ENCODE assay signal across 8 cellular contexts in the genomic region with DNA sequence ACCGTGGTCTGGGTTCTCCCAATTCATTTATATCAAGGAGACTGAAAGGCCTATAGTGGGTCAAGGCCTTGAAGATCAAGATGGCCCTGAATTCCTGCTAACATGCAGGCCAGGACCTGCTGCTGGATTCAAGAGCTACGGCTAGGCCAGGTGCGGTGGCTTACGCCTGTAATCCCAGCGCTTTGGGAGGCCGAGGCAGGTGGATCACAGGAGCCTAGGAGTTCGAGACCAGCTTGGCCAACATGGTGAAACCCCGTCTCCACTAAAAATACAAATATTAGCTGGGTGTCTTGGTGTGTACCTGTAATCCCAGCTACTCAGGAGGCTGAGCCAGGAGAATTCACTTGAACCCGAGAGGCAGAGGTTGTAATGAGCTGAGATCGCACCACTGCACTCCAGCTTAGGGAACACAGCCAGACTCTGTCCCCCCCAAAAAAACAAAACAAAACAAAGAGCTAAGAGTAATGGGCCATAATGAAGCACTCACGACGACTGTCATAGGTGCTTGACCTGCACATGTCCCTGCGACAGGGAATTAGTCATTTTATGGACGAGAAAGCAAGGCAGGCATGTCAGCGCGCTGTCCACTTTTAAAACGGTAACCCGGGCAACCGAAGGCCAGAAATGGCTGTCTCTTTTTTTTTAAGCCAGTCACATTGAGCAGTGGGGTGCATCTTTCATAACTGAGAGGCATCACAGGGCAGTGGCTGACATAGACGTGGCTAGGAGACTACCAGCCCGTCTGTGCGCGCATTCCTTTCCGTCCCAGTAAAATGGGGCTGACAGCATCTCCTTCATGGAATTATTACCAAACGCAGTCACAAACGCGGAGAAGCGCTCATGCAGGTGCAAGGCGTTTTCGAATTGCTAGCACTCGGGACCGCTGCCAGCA. TPM values are rescaled to one million over a fixed set of nuclear protein-coding genes. Genes with fewer than 3 reads are reported as not detected.
DNase-seq lines count a peak whose midpoint lies in the region; ATAC-seq, FAIRE-seq and TF ChIP-seq lines count a peak whose summit lies in the region.

No MANE protein-coding gene starts in this region.

- ATAC-seq in right lobe of liver (peak in 1 of 4 donors; percentile 0), upper lobe of left lung (ENCODE audit: low FRiP score in 2 of 2) (peak in 1 of 2 donors; percentile 0), HG03460 (IDR thresholded peaks at IDR 0.05; ENCODE audit: unreplicated experiment) (no peak)

- no peaks in the 10 kb centered on the region for H3K27me3 ChIP-seq in CD4-positive, alpha-beta memory T cell (ENCODE audit: insufficient read depth, low read length)
- H3K27me3 ChIP-seq in HUES6 (ENCODE audit: control insufficient read depth, insufficient read depth, low read length) (peaks cover 31% of the 10 kb centered on the region), astrocyte (ENCODE audit: insufficient read depth, low read length) (no peaks in the 10 kb centered on the region), right lobe of liver (no peaks in the 10 kb centered on the region), upper lobe of left lung (no peaks in the 10 kb centered on the region)

- CTCF ChIA-PET in CD4-positive, alpha-beta memory T cell (lab: Charles Lee; ENCODE audit: partially characterized antibody), result interaction anchor here (1.0 kb wide), 1 partner anchor 37 kb away, joined by 4 read pairs; no protein-coding TSS in a partner anchor

- H3K4me2 ChIP-seq in astrocyte (ENCODE audit: low read length), result peak overlapping the region; percentile 89

- peaks cover 26 to 56% (median 39%) of the 10 kb centered on the region in 4 donors for H3K4me1 Mint-ChIP-seq in CD4-positive, alpha-beta memory T cell
- H3K4me1 Mint-ChIP-seq in astrocyte (ENCODE audit: low read depth, unreplicated experiment), result peaks cover 24% of the 10 kb centered on the region

- TF ChIP-seq POLR2A in right lobe of liver (IDR thresholded peaks at IDR 0.05), result no peak
- TF ChIP-seq POLR2A in upper lobe of left lung (IDR thresholded peaks at IDR 0.05), result no peak

- peak in 1 of 5 donors; percentile 12 for DNase-seq in CD4-positive, alpha-beta memory T cell
- DNase-seq in astrocyte (ENCODE audit: low read depth), result no peak
- no peak for DNase-seq in right lobe of liver
- DNase-seq in upper lobe of left lung, result peak in 1 of 2 donors; percentile 35
- no peak for DNase-seq in medulla oblongata (ENCODE audit: extremely low spot score)
- DNase-seq in activated CD4-positive, alpha-beta T cell treated with anti-CD3 and anti-CD28 coated beads for 4 hours, result no peak

- peaks cover 38% of the 10 kb centered on the region for H3K79me2 ChIP-seq in astrocyte (ENCODE audit: insufficient read depth, low read length)

- peaks cover 32 to 55% of the 10 kb centered on the region in 2 donors for H3K36me3 Mint-ChIP-seq in CD4-positive, alpha-beta memory T cell
- peaks cover 20% of the 10 kb centered on the region for H3K36me3 Mint-ChIP-seq in astrocyte (ENCODE audit: low read depth, unreplicated experiment)

- H3K9ac ChIP-seq in HUES6 (ENCODE audit: low read length) (peak overlapping the region; percentile 57), astrocyte (ENCODE audit: low read length) (peak overlapping the region; percentile 63)

- no peaks in the 10 kb centered on the region for H3K9me3 ChIP-seq in CD4-positive, alpha-beta memory T cell (ENCODE audit: control insufficient read depth in 1 of 2, low read length in 2 of 2)
- no peaks in the 10 kb centered on the region for H3K9me3 ChIP-seq in HUES6 (ENCODE audit: control insufficient read depth, insufficient read depth, low read depth, low read length)
- no peaks in the 10 kb centered on the region for H3K9me3 ChIP-seq in astrocyte (ENCODE audit: insufficient read depth, low read depth, low read length)
- no peaks in the 10 kb centered on the region for H3K9me3 ChIP-seq in right lobe of liver
- no peaks in the 10 kb centered on the region for H3K9me3 ChIP-seq in upper lobe of left lung

- TF ChIP-seq CTCF in astrocyte (IDR thresholded peaks at IDR 0.05; ENCODE audit: insufficient read depth, low read depth, low read length), result no peak
- TF ChIP-seq CTCF in right lobe of liver (IDR thresholded peaks at IDR 0.05), result no peak
- TF ChIP-seq CTCF in upper lobe of left lung (IDR thresholded peaks at IDR 0.05), result no peak

- H3K27ac Mint-ChIP-seq in CD4-positive, alpha-beta memory T cell, result peak overlapping the region; percentile 93 to 98 (median 94)
- peak overlapping the region; percentile 89 for H3K27ac Mint-ChIP-seq in astrocyte (ENCODE audit: unreplicated experiment)

- POLR2A ChIA-PET in CD4-positive, alpha-beta memory T cell (lab: Charles Lee; ENCODE audit: partially characterized antibody), result interaction anchor here (0.7 to 2.9 kb wide), 7 partner anchors 24 to 592 kb away, joined by 3 to 25 read pairs (median 5); partner anchors contain the start of genes ALDOA, DCTPP1, SEPTIN1 and ZNF771

- H3K9me3 Mint-ChIP-seq in CD4-positive, alpha-beta memory T cell, result peaks cover 0 to 7% (median 0%) of the 10 kb centered on the region in 8 donors
- H3K9me3 Mint-ChIP-seq in astrocyte (ENCODE audit: unreplicated experiment), result no peaks in the 10 kb centered on the region

- H4K20me1 ChIP-seq in astrocyte (ENCODE audit: insufficient read depth, low read length), result peaks cover 27% of the 10 kb centered on the region

- peak overlapping the region; percentile 78 to 84 (median 82) for H3K4me3 Mint-ChIP-seq in CD4-positive, alpha-beta memory T cell
- H3K4me3 Mint-ChIP-seq in astrocyte (ENCODE audit: unreplicated experiment), result peak overlapping the region; percentile 79

- no peaks in the 10 kb centered on the region for H3K27me3 Mint-ChIP-seq in CD4-positive, alpha-beta memory T cell
- no peaks in the 10 kb centered on the region for H3K27me3 Mint-ChIP-seq in astrocyte (ENCODE audit: low read depth, unreplicated experiment)

- no peak for TF ChIP-seq EP300 in upper lobe of left lung (IDR thresholded peaks at IDR 0.05)

- peak overlapping the region; percentile 69 for H2AFZ ChIP-seq in astrocyte (ENCODE audit: low read depth, low read length)

- H3K27ac ChIP-seq in CD4-positive, alpha-beta memory T cell (ENCODE audit: low read depth, low read length), result peak overlapping the region; percentile 78
- H3K27ac ChIP-seq in HUES6 (ENCODE audit: low read depth, low read length) (no peak overlapping the region), astrocyte (ENCODE audit: low read depth, low read length) (peak overlapping the region; percentile 59), right lobe of liver (peak overlapping the region; percentile 64 to 84 (median 80)), upper lobe of left lung (peak overlapping the region; percentile 73 to 99 (median 91))

- no peak for FAIRE-seq in astrocyte (lab: Jason Lieb, UNC)

- peaks cover 39% of the 10 kb centered on the region for H3K4me1 ChIP-seq in CD4-positive, alpha-beta memory T cell (ENCODE audit: insufficient read depth, low read length)
- H3K4me1 ChIP-seq in HUES6 (ENCODE audit: control insufficient read depth, insufficient read depth, low read length) (peaks cover 6% of the 10 kb centered on the region; the same call in 1 of the 2 replicates), astrocyte (ENCODE audit: insufficient read depth, low read length) (peaks cover 21% of the 10 kb centered on the region), right lobe of liver (peaks cover 0 to 29% (median 10%) of the 10 kb centered on the region in 4 donors), upper lobe of left lung (peaks cover 34 to 43% (median 35%) of the 10 kb centered on the region in 4 donors)

- 15% methylated on average over 18 of the region's 32 CpGs for WGBS in right lobe of liver (ENCODE audit: insufficient coverage, low coverage, low lambda C conversion rate, missing lambda C conversion rate)
- WGBS in upper lobe of left lung, 2 donors, result 23 to 37% methylated on average over 21 to 32 of the region's 32 CpGs

- intact Hi-C loops in CD4-positive, alpha-beta memory T cell (cut with micrococcal nuclease), result loop anchor here (5.0 kb wide), 2 partner anchors 90 to 155 kb away; partner anchors contain the start of gene PHKG2
- intact Hi-C loops in right lobe of liver (cut with DNase I), result no loop called here

- H3K4me3 ChIP-seq in CD4-positive, alpha-beta memory T cell (ENCODE audit: low read length in 2 of 2), result peak overlapping the region; percentile 38 to 54
- peak overlapping the region; percentile 84 for H3K4me3 ChIP-seq in HUES6 (ENCODE audit: low read depth, low read length)
- H3K4me3 ChIP-seq in astrocyte (ENCODE audit: insufficient read depth, low read depth, low read length), result peak overlapping the region; percentile 55
- H3K4me3 ChIP-seq in right lobe of liver, result peak overlapping the region; percentile 25 to 54 (median 41)
- H3K4me3 ChIP-seq in upper lobe of left lung, result peak overlapping the region in 3 of 4 donors; percentile 49 to 97 (median 93)

- peaks cover 47% of the 10 kb centered on the region for H3K36me3 ChIP-seq in CD4-positive, alpha-beta memory T cell (ENCODE audit: insufficient read depth, low read length)
- H3K36me3 ChIP-seq in HUES6 (ENCODE audit: control insufficient read depth, insufficient read depth, low read length) (peaks cover 29% of the 10 kb centered on the region), astrocyte (ENCODE audit: insufficient read depth, low read length) (peaks cover 22% of the 10 kb centered on the region), right lobe of liver (peaks cover 0 to 57% (median 21%) of the 10 kb centered on the region in 4 donors), upper lobe of left lung (peaks cover 31 to 59% (median 47%) of the 10 kb centered on the region in 4 donors)

RNA-seq across cellular contexts. Expression of gene FBRS, which starts 1.0 kb away (rescaled TPM):
- total RNA-seq in CD4-positive, alpha-beta memory T cell, result 100 to 1,000 TPM; 164 to 172 TPM
- polyA plus RNA-seq in CD4-positive, alpha-beta memory T cell, result 1 to 10 TPM in 1 of 2 donors, under 1 TPM in 1; 0.70 to 7.9 TPM
- total RNA-seq in astrocyte, result 69.3 and 75.0 TPM in 2 replicates
- total RNA-seq in right lobe of liver, result 10 to 100 TPM; 13.0 to 26.2 (median 20.9) TPM
- 100 to 1,000 TPM in 1 of 6 donors, 10 to 100 TPM in 5; 38.0 to 150 (median 70.4) TPM for total RNA-seq in upper lobe of left lung

RNA-seq across cellular contexts. Expression of gene PRR14, which starts 6.5 kb away (rescaled TPM):
- 100 to 1,000 TPM in 1 of 2 experiments, 10 to 100 TPM in 1; 92.0 to 100 TPM for total RNA-seq in CD4-positive, alpha-beta memory T cell
- 10 to 100 TPM in 1 of 2 donors, 1 to 10 TPM in 1; 8.7 to 25.9 TPM for polyA plus RNA-seq in CD4-positive, alpha-beta memory T cell
- total RNA-seq in astrocyte, result 27.3 and 32.1 TPM in 2 replicates
- total RNA-seq in right lobe of liver, result 10 to 100 TPM; 12.8 to 23.0 (median 17.6) TPM
- 100 to 1,000 TPM in 1 of 6 donors, 10 to 100 TPM in 5; 34.5 to 160 (median 54.9) TPM for total RNA-seq in upper lobe of left lung

RNA-seq across cellular contexts. Expression of gene SRCAP, which starts 41.8 kb away (rescaled TPM):
- total RNA-seq in CD4-positive, alpha-beta memory T cell, result 100 to 1,000 TPM; 101 to 115 TPM
- 10 to 100 TPM in 1 of 2 donors, 1 to 10 TPM in 1; 1.2 to 35.4 TPM for polyA plus RNA-seq in CD4-positive, alpha-beta memory T cell
- total RNA-seq in astrocyte (48.2 and 50.4 TPM in 2 replicates), right lobe of liver (10 to 100 TPM; 12.1 to 31.3 (median 22.6) TPM), upper lobe of left lung (100 to 1,000 TPM in 1 of 6 donors, 10 to 100 TPM in 5; 38.3 to 102 (median 66.0) TPM)

RNA-seq across cellular contexts. Expression of gene ZNF689, which starts 47.0 kb away (rescaled TPM):
- 10 to 100 TPM; 13.1 to 14.5 TPM for total RNA-seq in CD4-positive, alpha-beta memory T cell
- 10 to 100 TPM; 11.9 to 13.5 TPM for polyA plus RNA-seq in CD4-positive, alpha-beta memory T cell
- total RNA-seq in astrocyte (7.5 and 7.9 TPM in 2 replicates), right lobe of liver (1 to 10 TPM; 3.9 to 5.8 (median 4.4) TPM), upper lobe of left lung (10 to 100 TPM in 2 of 6 donors, 1 to 10 TPM in 4; 3.1 to 10.9 (median 8.9) TPM)

Comparison
In these comparisons a context has a peak if more than half of its experiments do, and no peak if none do; other contexts are left out.
1. H3K4me3 ChIP-seq: peak in every context shown above with its lines; median percentile 93 in upper lobe of left lung; 84 in HUES6; 55 in astrocyte; 46 in CD4-positive, alpha-beta memory T cell; 41 in right lobe of liver.